Comparison of ENCODE assay signal across 10 cellular contexts in genomic region chrX:31228415-31228832, GRCh38.
DNase-seq lines count a peak whose midpoint lies in the region; ATAC-seq, FAIRE-seq and TF ChIP-seq lines count a peak whose summit lies in the region.
"Had no signal": no experiment of that assay in that cellular context is flagged by ENCODE, and none has a peak within 500 bp of the region (broad histone marks: within the 10 kb centered on the region; RNA-seq: fewer than 3 reads in every experiment).

No MANE protein-coding gene starts in this region.

- no peaks in the 10 kb centered on the region for H3K36me3 ChIP-seq in SU-DHL-6 (ENCODE audit: low read length)
- H3K36me3 ChIP-seq in lower lobe of right lung = no peaks in the 10 kb centered on the region

- ATAC-seq in GM21423 (IDR thresholded peaks at IDR 0.05; ENCODE audit: unreplicated experiment) = peak; percentile 2
- peak; percentile 59 to 83 for ATAC-seq in lower lobe of right lung

- peaks cover 61% of the 10 kb centered on the region; the same call in 1 of the 2 replicates for H3K79me2 ChIP-seq in SU-DHL-6 (ENCODE audit: insufficient read depth, low read length)

- no peak for FAIRE-seq in frontal cortex (lab: Jason Lieb, UNC)
- FAIRE-seq: TTC549 had no signal

- H3K4me2 ChIP-seq in SU-DHL-6 (ENCODE audit: low read depth, low read length, poor library complexity, severe bottlenecking) = peak overlapping the region; percentile 54

- TF ChIP-seq CTCF in SU-DHL-6 (IDR thresholded peaks at IDR 0.05; ENCODE audit: insufficient read depth, low read length, poor library complexity, severe bottlenecking) (no peak), lower lobe of right lung (IDR thresholded peaks at IDR 0.05) (no peak), GM10248 (IDR thresholded peaks at IDR 0.05; ENCODE audit: control extremely low read depth, extremely low read depth, low read depth, missing control alignments) (no peak)

- POLR2A ChIA-PET in GM10248 (lab: Yijun Ruan, JAX) = interaction anchor here (0.5 kb wide), 1 partner anchor 28 kb away, joined by 3 read pairs; no protein-coding TSS in a partner anchor

- no peaks in the 10 kb centered on the region for H3K4me1 ChIP-seq in lower lobe of right lung

- no peaks in the 10 kb centered on the region for H3K9me2 ChIP-seq in SU-DHL-6 (replicated peaks; ENCODE audit: insufficient read depth, low read length)

- H3K4me3 ChIP-seq in SU-DHL-6 (ENCODE audit: insufficient read depth, low read length, poor library complexity, severe bottlenecking) = no peak overlapping the region
- H3K4me3 ChIP-seq in lower lobe of right lung = no peak overlapping the region

- no peak overlapping the region for H2AFZ ChIP-seq in SU-DHL-6 (ENCODE audit: low read depth, low read length, severe bottlenecking)

- H3K27ac ChIP-seq in SU-DHL-6 (ENCODE audit: low read depth, low read length) (peak overlapping the region; percentile 90), lower lobe of right lung (no peak overlapping the region)

- H4K20me1 ChIP-seq in SU-DHL-6 (ENCODE audit: low read depth, low read length) = no peaks in the 10 kb centered on the region

- H3K9ac ChIP-seq in SU-DHL-6 (ENCODE audit: low read length) = peak overlapping the region; percentile 47

- peaks cover 17% of the 10 kb centered on the region for H3F3A ChIP-seq in SU-DHL-6 (ENCODE audit: insufficient read depth)

- no peaks in the 10 kb centered on the region for H3K27me3 ChIP-seq in SU-DHL-6 (ENCODE audit: low read length)
- H3K27me3 ChIP-seq in lower lobe of right lung (ENCODE audit: low read depth) = no peaks in the 10 kb centered on the region

- peak; percentile 20 for DNase-seq in AG08396 (ENCODE audit: low spot score)
- no peak for DNase-seq in lower lobe of right lung
- DNase-seq in GM10248 (ENCODE audit: extremely low spot score) = no peak
- DNase-seq in hepatic stellate cell (ENCODE audit: low spot score) = no peak
- DNase-seq in frontal cortex (ENCODE audit: low spot score in 2 of 2) = no peak
- no peak for DNase-seq in LoVo (ENCODE audit: low spot score)
- DNase-seq: NK-92 treated with Interleukin-12 subunit alpha and Interleukin-12 subunit beta, amount 100 ng/mL, for 24 hours had no signal

- CTCF ChIA-PET in GM10248 (lab: Yijun Ruan, JAX) = interaction anchor here (0.9 to 2.9 kb wide), 2 partner anchors 11 to 14 kb away, joined by 3 to 12 read pairs; no protein-coding TSS in a partner anchor

- intact Hi-C loops in lower lobe of right lung (cut with DNase I) = no loop called here

- H3K9me3 ChIP-seq in SU-DHL-6 (ENCODE audit: insufficient read depth, low read length) (no peaks in the 10 kb centered on the region), lower lobe of right lung (no peaks in the 10 kb centered on the region)
